8 cellular contexts compared by ENCODE assay signal in genomic region chr7:147245274-147245673, GRCh38.
DNase-seq lines count a peak whose midpoint lies in the region; ATAC-seq and TF ChIP-seq lines count a peak whose summit lies in the region.

No MANE protein-coding gene starts in this region.

- H3K27me3 ChIP-seq in GM23248 (replicated peaks; ENCODE audit: insufficient read depth) (no peaks in the 10 kb centered on the region), kidney epithelial cell (ENCODE audit: control insufficient read depth, insufficient read depth, low read length) (no peaks in the 10 kb centered on the region), uterus (no peaks in the 10 kb centered on the region)

- no peak overlapping the region for H2AFZ ChIP-seq in GM23248

- ATAC-seq in GM18870 (IDR thresholded peaks at IDR 0.05; ENCODE audit: unreplicated experiment) = no peak

- no peaks in the 10 kb centered on the region for H3K79me2 ChIP-seq in GM23248 (ENCODE audit: insufficient read depth)

- no peak overlapping the region for H3K4me2 ChIP-seq in GM23248 (ENCODE audit: unreplicated experiment)

- H3K9ac ChIP-seq in GM23248 = no peak overlapping the region

- no peak for TF ChIP-seq POLR2A in uterus (IDR thresholded peaks at IDR 0.05)

- H3F3A ChIP-seq in GM23248 (ENCODE audit: insufficient read depth) = no peaks in the 10 kb centered on the region

- intact Hi-C loops in uterus (cut with DNase I; ENCODE audit: low total_unique reads) = no loop called here

- no peaks in the 10 kb centered on the region for H3K9me2 ChIP-seq in GM23248 (ENCODE audit: insufficient read depth)

- no peak overlapping the region for H3K27ac ChIP-seq in GM23248
- H3K27ac ChIP-seq in uterus = no peak overlapping the region

- WGBS in GM23248 (ENCODE audit: low coverage in 1 of 2, low lambda C conversion rate in 2 of 2, missing lambda C conversion rate in 2 of 2), 2 experiments = 18 to 19% methylated on average over 8 of the region's 8 CpGs

- TF ChIP-seq CTCF in astrocyte of the cerebellum (IDR thresholded peaks at IDR 0.05; ENCODE audit: low read depth, low read length, missing control alignments) (peak; percentile 68), kidney epithelial cell (IDR thresholded peaks at IDR 0.05; ENCODE audit: insufficient read depth, low read length, poor library complexity, severe bottlenecking) (peak; percentile 84), uterus (IDR thresholded peaks at IDR 0.05) (peak in 3 of 4 experiments; percentile 15 to 24 (median 22))

- H4K20me1 ChIP-seq in GM23248 (ENCODE audit: insufficient read depth) = no peaks in the 10 kb centered on the region

- H3K4me3 ChIP-seq in GM23248 (no peak overlapping the region), astrocyte of the cerebellum (ENCODE audit: low read depth, low read length) (no peak overlapping the region), kidney epithelial cell (ENCODE audit: low read depth, low read length) (no peak overlapping the region), uterus (no peak overlapping the region)

- DNase-seq in NCI-H510A treated with DMSO at 0.1 percent for 48 hours (lab: John Stamatoyannopoulos, UW) (peak; percentile 3), NCI-H510A (lab: John Stamatoyannopoulos, UW) (no peak), GM23248 (peak; percentile 33), NCI-H2029 (lab: John Stamatoyannopoulos, UW) (peak; percentile 43), astrocyte of the cerebellum (ENCODE audit: low read depth) (peak; percentile 9), kidney epithelial cell (ENCODE audit: low read depth) (no peak), uterus (peak in 1 of 2 donors; percentile 14)

- in situ Hi-C loops in GM23248 (cut with MboI) (no loop called here), astrocyte of the cerebellum (cut with HindIII; ENCODE audit: low sequenced_read_pairs) (no loop called here)

- no peaks in the 10 kb centered on the region for H3K4me1 ChIP-seq in GM23248 (ENCODE audit: insufficient read depth)
- no peaks in the 10 kb centered on the region for H3K4me1 ChIP-seq in uterus

- H3K9me3 ChIP-seq in GM23248 (ENCODE audit: low read depth) (no peaks in the 10 kb centered on the region), uterus (no peaks in the 10 kb centered on the region)

- H3K36me3 ChIP-seq in GM23248 (ENCODE audit: low read depth) (no peaks in the 10 kb centered on the region), kidney epithelial cell (ENCODE audit: control insufficient read depth, insufficient read depth, low read length) (no peaks in the 10 kb centered on the region), uterus (no peaks in the 10 kb centered on the region)

Comparison
In these comparisons a context has a peak if more than half of its experiments do, and no peak if none do; other contexts are left out.
1. DNase-seq: peak in NCI-H510A treated with DMSO at 0.1 percent for 48 hours (single experiment), GM23248 (single experiment), NCI-H2029 (single experiment) and astrocyte of the cerebellum (single experiment); none in NCI-H510A (single experiment) and kidney epithelial cell (single experiment).
2. CTCF ChIP-seq: peak in every context shown above with its lines; median percentile 84 in kidney epithelial cell; 68 in astrocyte of the cerebellum; 22 in uterus.